ENCODE assay signal across 1 cellular context in the genomic region with DNA sequence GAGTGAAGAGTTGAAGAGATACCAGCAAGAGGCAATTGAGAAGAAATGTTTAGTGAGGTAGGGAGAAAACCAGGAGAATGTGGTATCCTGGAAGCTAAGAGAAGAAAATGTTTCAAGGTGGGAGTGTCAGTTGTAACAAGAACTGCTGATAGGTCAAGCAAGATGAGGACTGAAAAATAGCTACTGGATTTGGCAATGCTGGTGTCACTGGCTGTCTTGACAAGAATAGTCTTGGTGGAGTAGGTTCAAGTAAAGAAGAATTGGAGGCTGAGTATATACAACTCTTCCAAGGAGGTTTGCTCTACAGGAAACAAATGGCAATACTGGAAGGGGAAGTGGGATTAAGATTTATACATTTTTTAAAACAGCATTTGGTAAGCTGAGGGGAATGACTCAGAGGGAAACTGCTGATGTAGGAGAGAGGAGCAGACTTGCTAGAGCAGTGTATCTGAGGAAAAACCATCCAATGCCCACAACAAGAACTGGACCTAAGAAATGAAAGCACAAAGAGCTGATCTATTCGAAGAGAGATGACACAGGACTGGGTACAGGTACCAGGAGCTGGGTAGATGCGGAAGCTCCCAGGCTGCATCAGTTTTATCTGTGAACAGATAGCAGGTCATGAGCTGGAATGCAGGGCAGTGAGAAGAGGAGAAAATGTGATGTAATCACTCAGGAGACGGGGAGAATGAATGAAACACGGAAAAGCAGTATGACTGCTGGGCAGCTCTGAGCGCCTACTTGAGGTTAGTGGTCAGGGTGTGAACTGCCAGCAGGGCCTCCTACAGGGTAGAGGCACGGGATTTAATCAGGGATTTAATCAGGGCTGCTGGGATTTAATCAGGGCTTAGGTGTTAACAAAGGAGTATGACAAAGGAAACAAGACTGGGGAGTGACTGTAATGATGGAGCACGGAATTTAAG.
TF ChIP-seq lines count a peak whose summit lies in the region.

No MANE protein-coding gene starts in this region.

TF ChIP-seq in H1, 55 proteins besides CTCF, POLR2A, EP300 and RAD21:
- TF ChIP-seq, protein P1, sequence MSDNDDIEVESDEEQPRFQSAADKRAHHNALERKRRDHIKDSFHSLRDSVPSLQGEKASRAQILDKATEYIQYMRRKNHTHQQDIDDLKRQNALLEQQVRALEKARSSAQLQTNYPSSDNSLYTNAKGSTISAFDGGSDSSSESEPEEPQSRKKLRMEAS (IDR thresholded peaks at IDR 0.05), result no peak
- TF ChIP-seq, protein P2, sequence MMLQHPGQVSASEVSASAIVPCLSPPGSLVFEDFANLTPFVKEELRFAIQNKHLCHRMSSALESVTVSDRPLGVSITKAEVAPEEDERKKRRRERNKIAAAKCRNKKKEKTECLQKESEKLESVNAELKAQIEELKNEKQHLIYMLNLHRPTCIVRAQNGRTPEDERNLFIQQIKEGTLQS (IDR thresholded peaks at IDR 0.05; ENCODE audit: insufficient read depth, low read depth, low read length), result no peak
- TF ChIP-seq SIRT6 (IDR thresholded peaks at IDR 0.05; ENCODE audit: low read length) (no peak), SP2 (IDR thresholded peaks at IDR 0.05; ENCODE audit: low read length) (no peak), NRF1 (IDR thresholded peaks at IDR 0.05; ENCODE audit: low read depth, low read length) (no peak), HDAC2 (IDR thresholded peaks at IDR 0.05; ENCODE audit: borderline replicate concordance in 1 of 2, low read depth in 2 of 2, low read length in 2 of 2) (no peak)
